1 cellular context compared by ENCODE assay signal in the genomic region with DNA sequence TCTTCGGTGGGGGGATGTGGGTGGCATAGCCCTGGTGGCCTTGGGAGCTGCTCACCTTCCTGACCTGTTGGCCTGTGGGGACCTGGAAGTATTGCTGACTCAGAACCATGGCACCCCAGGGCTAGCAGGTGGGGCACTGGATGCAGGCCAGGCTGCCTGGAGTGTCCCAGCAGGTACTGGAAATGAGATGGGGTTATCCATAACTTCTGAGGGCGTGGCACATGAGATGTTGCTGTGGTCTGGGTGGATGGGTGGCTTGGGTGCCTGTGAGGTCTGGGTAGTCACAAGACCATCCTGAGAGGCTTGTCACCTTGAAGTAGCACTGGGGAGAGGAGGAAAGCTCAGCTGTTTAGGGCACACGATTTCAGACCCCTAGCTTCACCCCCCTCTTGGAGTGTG.
TF ChIP-seq lines count a peak whose summit lies in the region.

No MANE protein-coding gene starts in this region.

TF ChIP-seq in K562, 482 proteins besides CTCF, POLR2A, EP300 and RAD21:
- no peak for TF ChIP-seq ZNF589 (CRISPR knock-in tag; IDR thresholded peaks at IDR 0.05; ENCODE audit: low read depth)
- no peak for TF ChIP-seq ILK (tag; IDR thresholded peaks at IDR 0.05; ENCODE audit: borderline replicate concordance, low read depth)
- TF ChIP-seq POLR2B (IDR thresholded peaks at IDR 0.05; ENCODE audit: low read depth, partially characterized antibody): peak; percentile 61
- TF ChIP-seq ZNF644 (tag; IDR thresholded peaks at IDR 0.05; ENCODE audit: low read depth): no peak
- no peak for TF ChIP-seq CHCHD3 (CRISPR knock-in tag; IDR thresholded peaks at IDR 0.05)
- TF ChIP-seq ZNF316 (IDR thresholded peaks at IDR 0.05): peak; percentile 80
- peak; percentile 32 for TF ChIP-seq SIRT6 (IDR thresholded peaks at IDR 0.05; ENCODE audit: low read depth, low read length)
- peak; percentile 30; the same call in 1 of the 2 replicates for TF ChIP-seq MAFG (tag; conservative IDR thresholded peaks at IDR 0.05)
- no peak for TF ChIP-seq PHTF2 (CRISPR knock-in tag; IDR thresholded peaks at IDR 0.05)
- peak; percentile 65; the same call in 1 of the 2 replicates for TF ChIP-seq C11orf30 (IDR thresholded peaks at IDR 0.05; ENCODE audit: low read depth)
- TF ChIP-seq, protein P1, sequence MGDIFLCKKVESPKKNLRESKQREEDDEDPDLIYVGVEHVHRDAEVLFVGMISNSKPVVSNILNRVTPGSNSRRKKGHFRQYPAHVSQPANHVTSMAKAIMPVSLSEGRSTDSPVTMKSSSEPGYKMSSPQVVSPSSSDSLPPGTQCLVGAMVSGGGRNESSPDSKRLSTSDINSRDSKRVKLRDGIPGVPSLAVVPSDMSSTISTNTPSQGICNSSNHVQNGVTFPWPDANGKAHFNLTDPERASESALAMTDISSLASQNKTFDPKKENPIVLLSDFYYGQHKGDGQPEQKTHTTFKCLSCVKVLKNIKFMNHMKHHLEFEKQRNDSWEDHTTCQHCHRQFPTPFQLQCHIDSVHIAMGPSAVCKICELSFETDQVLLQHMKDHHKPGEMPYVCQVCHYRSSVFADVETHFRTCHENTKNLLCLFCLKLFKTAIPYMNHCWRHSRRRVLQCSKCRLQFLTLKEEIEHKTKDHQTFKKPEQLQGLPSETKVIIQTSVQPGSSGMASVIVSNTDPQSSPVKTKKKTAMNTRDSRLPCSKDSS (IDR thresholded peaks at IDR 0.05; ENCODE audit: low read depth, partially characterized antibody): no peak
- TF ChIP-seq, protein P2, sequence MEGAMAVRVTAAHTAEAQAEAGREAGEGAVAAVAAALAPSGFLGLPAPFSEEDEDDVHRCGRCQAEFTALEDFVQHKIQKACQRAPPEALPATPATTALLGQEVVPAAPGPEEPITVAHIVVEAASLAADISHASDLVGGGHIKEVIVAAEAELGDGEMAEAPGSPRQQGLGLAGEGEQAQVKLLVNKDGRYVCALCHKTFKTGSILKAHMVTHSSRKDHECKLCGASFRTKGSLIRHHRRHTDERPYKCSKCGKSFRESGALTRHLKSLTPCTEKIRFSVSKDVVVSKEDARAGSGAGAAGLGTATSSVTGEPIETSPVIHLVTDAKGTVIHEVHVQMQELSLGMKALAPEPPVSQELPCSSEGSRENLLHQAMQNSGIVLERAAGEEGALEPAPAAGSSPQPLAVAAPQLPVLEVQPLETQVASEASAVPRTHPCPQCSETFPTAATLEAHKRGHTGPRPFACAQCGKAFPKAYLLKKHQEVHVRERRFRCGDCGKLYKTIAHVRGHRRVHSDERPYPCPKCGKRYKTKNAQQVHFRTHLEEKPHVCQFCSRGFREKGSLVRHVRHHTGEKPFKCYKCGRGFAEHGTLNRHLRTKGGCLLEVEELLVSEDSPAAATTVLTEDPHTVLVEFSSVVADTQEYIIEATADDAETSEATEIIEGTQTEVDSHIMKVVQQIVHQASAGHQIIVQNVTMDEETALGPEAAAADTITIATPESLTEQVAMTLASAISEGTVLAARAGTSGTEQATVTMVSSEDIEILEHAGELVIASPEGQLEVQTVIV (CRISPR knock-in tag; IDR thresholded peaks at IDR 0.05; ENCODE audit: borderline replicate concordance): no peak
- TF ChIP-seq CAMTA2 (CRISPR knock-in tag; conservative IDR thresholded peaks at IDR 0.05): no peak
- no peak for TF ChIP-seq KAT2B (IDR thresholded peaks at IDR 0.05; ENCODE audit: low read depth, low read length)
